In genomic region chr10:42177077-42177792, GRCh38 we compare ENCODE assay signal across 23 cellular contexts.
A peak's percentile ranks its signal among the peaks of the same experiment; 100 is the strongest.
DNase-seq lines count a peak whose midpoint lies in the region; ATAC-seq, FAIRE-seq and TF ChIP-seq lines count a peak whose summit lies in the region.
"Had no signal": no experiment of that assay in that cellular context is flagged by ENCODE, and none has a peak within 500 bp of the region (broad histone marks: within the 10 kb centered on the region; RNA-seq: fewer than 3 reads in every experiment).

No MANE protein-coding gene starts in this region.

- BruUV-seq in MCF 10A (replicated peaks; lab: Mats Ljungman, UMichigan) (no TSS peak), GM12878 (replicated peaks; lab: Mats Ljungman, UMichigan) (no TSS peak)

- TF ChIP-seq EP300 in GM12878 (IDR thresholded peaks at IDR 0.05; ENCODE audit: borderline replicate concordance in 1 of 2, control insufficient read depth in 1 of 2, low read depth in 2 of 2, low read length in 2 of 2) = no peak

- H3K4me1 Mint-ChIP-seq in MCF 10A (ENCODE audit: insufficient read depth, unreplicated experiment) = no peaks in the 10 kb centered on the region
- H3K4me1 Mint-ChIP-seq: brain had no signal

- CTCF ChIA-PET in MCF 10A (lab: Yijun Ruan, JAX) = no interaction called here
- CTCF ChIA-PET in GM12878 (lab: Yijun Ruan, JAX) = no interaction called here

- H3K4me1 ChIP-seq in breast epithelium (no peaks in the 10 kb centered on the region), GM12878 (ENCODE audit: control insufficient read depth, insufficient read depth, low read length) (no peaks in the 10 kb centered on the region)
- H3K4me1 ChIP-seq: lower lobe of right lung had no signal

- in situ Hi-C loops in GM12878 (cut with MboI) = loop anchor here (25.0 kb wide), 1 partner anchor 935 kb away; no protein-coding TSS in a partner anchor

- H3K4me3 ChIP-seq in breast epithelium (peak overlapping the region in 2 of 3 donors; percentile 15 to 43), GM12878 (no peak overlapping the region)
- H3K4me3 ChIP-seq: coronary artery, lower lobe of right lung, ovary, SK-N-MC, tibial nerve had no signal

- no peaks in the 10 kb centered on the region for H3K36me3 ChIP-seq in breast epithelium
- no peaks in the 10 kb centered on the region for H3K36me3 ChIP-seq in GM12878 (ENCODE audit: control insufficient read depth in 2 of 2, insufficient read depth in 2 of 2, low read length in 1 of 2)
- H3K36me3 ChIP-seq: lower lobe of right lung, ovary, tibial nerve had no signal

- SMC1A ChIA-PET in GM12878 (lab: Charles Lee; ENCODE audit: uncharacterized antibody, unreplicated experiment) = no interaction called here

- ATAC-seq in GM12878 = no peak
- ATAC-seq: HCT116, lower lobe of right lung had no signal

- WGBS in GM12878 (ENCODE audit: insufficient coverage, insufficient replicate concordance, low lambda C conversion rate, missing lambda C conversion rate) = 47% methylated on average over 26 of the region's 93 CpGs

- H3K27me3 Mint-ChIP-seq in MCF 10A (ENCODE audit: insufficient read depth, unreplicated experiment) = no peaks in the 10 kb centered on the region
- H3K27me3 Mint-ChIP-seq: brain had no signal

- FAIRE-seq in GM12892 (lab: Jason Lieb, UNC) (no peak), GM12878 (lab: Jason Lieb, UNC) (no peak), urothelium cell line (lab: Jason Lieb, UNC) (no peak)
- FAIRE-seq: islet of Langerhans had no signal

- H4K20me1 ChIP-seq in GM12878 (ENCODE audit: control insufficient read depth, insufficient read depth) = no peaks in the 10 kb centered on the region

- peaks cover 7% of the 10 kb centered on the region for H3K36me3 Mint-ChIP-seq in MCF 10A (ENCODE audit: insufficient read depth, unreplicated experiment)
- H3K36me3 Mint-ChIP-seq: brain had no signal

- H3K27ac Mint-ChIP-seq in MCF 10A (ENCODE audit: low read depth, unreplicated experiment) = no peak overlapping the region
- H3K27ac Mint-ChIP-seq: brain had no signal

- no peak overlapping the region for H3K27ac ChIP-seq in breast epithelium
- H3K27ac ChIP-seq in GM12878 (ENCODE audit: control insufficient read depth, insufficient read depth) = no peak overlapping the region
- H3K27ac ChIP-seq: coronary artery, HL-60, lower lobe of right lung, ovary, SK-N-MC, tibial nerve had no signal

- POLR2A ChIA-PET in MCF 10A (lab: Yijun Ruan, JAX) (no interaction called here), GM12878 (lab: Charles Lee) (no interaction called here)

- TF ChIP-seq CTCF in breast epithelium (IDR thresholded peaks at IDR 0.05) (no peak), MCF 10A (IDR thresholded peaks at IDR 0.05; ENCODE audit: unreplicated experiment) (no peak), GM12878 (IDR thresholded peaks at IDR 0.05 in 2 of 3, conservative IDR thresholded peaks at IDR 0.05 in 1 of 3; ENCODE audit: control insufficient read depth in 2 of 3, extremely low read depth in 1 of 3, insufficient read depth in 1 of 3, low read depth in 3 of 3, low read length in 3 of 3) (no peak)

- peaks cover 0 to 4% of the 10 kb centered on the region in 2 donors for H3K9me3 ChIP-seq in breast epithelium
- H3K9me3 ChIP-seq in GM12878 (replicated peaks; ENCODE audit: control insufficient read depth, insufficient read depth, low read length) = no peaks in the 10 kb centered on the region
- H3K9me3 ChIP-seq: lower lobe of right lung, ovary, tibial nerve had no signal

- DNase-seq in breast epithelium (ENCODE audit: low spot score in 2 of 2) = no peak
- no peak for DNase-seq in MCF 10A (ENCODE audit: unreplicated experiment)
- peak; percentile 0 for DNase-seq in GM12892 (ENCODE audit: insufficient read length)
- DNase-seq in GM12878 (ENCODE audit: low read depth, low spot score) = no peak
- DNase-seq in urothelium cell line (ENCODE audit: low spot score) = peak; percentile 6
- DNase-seq in stimulated activated naive CD4-positive, alpha-beta T cell (lab: John Stamatoyannopoulos, UW) = no peak
- no peak for DNase-seq in SKM-1 (lab: John Stamatoyannopoulos, UW; ENCODE audit: unreplicated experiment)
- DNase-seq: activated CD4-positive, alpha-beta T cell treated with anti-CD3 and anti-CD28 coated beads, Interleukin-2, amount 50 U/mL, for 48 hours; activated naive CD8-positive, alpha-beta T cell treated with anti-CD3 and anti-CD28 coated beads for 36 hours; C1 segment of cervical spinal cord; hippocampal formation; lower lobe of right lung; NCI-H187; NCI-H446; ovary; stimulated activated naive CD4-positive, alpha-beta T cell treated with Interleukin-2 at 50 U/mL for 16 hours had no signal

- H3K4me2 ChIP-seq in GM12878 (ENCODE audit: control insufficient read depth, insufficient read depth) = no peak overlapping the region

- H3K79me2 ChIP-seq in GM12878 (ENCODE audit: control insufficient read depth, insufficient read depth, low read length) = no peaks in the 10 kb centered on the region

- no peak for TF ChIP-seq RAD21 in GM12878 (IDR thresholded peaks at IDR 0.05; ENCODE audit: insufficient read depth, low read depth, low read length)

- H2AFZ ChIP-seq in GM12878 (ENCODE audit: control insufficient read depth, low read depth, low read length) = no peak overlapping the region

- H3K4me3 Mint-ChIP-seq in MCF 10A (ENCODE audit: unreplicated experiment) = no peak overlapping the region
- H3K4me3 Mint-ChIP-seq: activated naive CD8-positive, alpha-beta T cell treated with anti-CD3 and anti-CD28 coated beads for 36 hours; brain had no signal

- no peak overlapping the region for H3K9ac ChIP-seq in GM12878 (ENCODE audit: control insufficient read depth, insufficient read depth, low read length)

- peaks cover 13% of the 10 kb centered on the region for H3K9me3 Mint-ChIP-seq in MCF 10A (ENCODE audit: unreplicated experiment)

- H3K27me3 ChIP-seq in breast epithelium (peaks cover 0 to 3% of the 10 kb centered on the region in 2 donors), GM12878 (replicated peaks in 1 of 2; ENCODE audit: control insufficient read depth in 2 of 2, insufficient read depth in 2 of 2, low read length in 1 of 2) (no peaks in the 10 kb centered on the region)
- H3K27me3 ChIP-seq: ovary had no signal

- RAD21 ChIA-PET in GM12878 (lab: Charles Lee; ENCODE audit: unreplicated experiment) = no interaction called here

- TF ChIP-seq POLR2A in breast epithelium (IDR thresholded peaks at IDR 0.05) = no peak
- no peak for TF ChIP-seq POLR2A in GM12892 (IDR thresholded peaks at IDR 0.05; ENCODE audit: low read depth, low read length)
- TF ChIP-seq POLR2A in GM12878 (IDR thresholded peaks at IDR 0.05; ENCODE audit: low read depth, low read length) = no peak

- intact Hi-C loops in breast epithelium (cut with DNase I; ENCODE audit: low total_unique reads) (no loop called here), MCF 10A (cut with micrococcal nuclease) (no loop called here), GM12878 (cut with micrococcal nuclease; ENCODE audit: unreplicated experiment) (no loop called here)

TF ChIP-seq in GM12878, 131 proteins besides CTCF, POLR2A, EP300 and RAD21:
- TF ChIP-seq BMI1 (IDR thresholded peaks at IDR 0.05; ENCODE audit: borderline replicate concordance) (no peak), SUZ12 (IDR thresholded peaks at IDR 0.05; ENCODE audit: unreplicated experiment) (peak; percentile 96)

Comparison
In these comparisons a context has a peak if more than half of its experiments do, and no peak if none do; other contexts are left out.
1. DNase-seq: peak in GM12892 (single experiment) and urothelium cell line (single experiment); none in breast epithelium (0 of 2), MCF 10A (single experiment), GM12878 (single experiment), stimulated activated naive CD4-positive, alpha-beta T cell (0 of 6) and SKM-1 (single experiment).